1 cellular context compared by ENCODE assay signal in genomic region chr22:26590525-26590858, GRCh38.
TF ChIP-seq lines count a peak whose summit lies in the region.

No MANE protein-coding gene starts in this region.

TF ChIP-seq in HCT116, 20 proteins besides CTCF, POLR2A, EP300 and RAD21 (continued from another document):
- no peak for TF ChIP-seq EGR1 (IDR thresholded peaks at IDR 0.05; ENCODE audit: low read depth)
- no peak for TF ChIP-seq ZFX (IDR thresholded peaks at IDR 0.05)
- TF ChIP-seq EZH2 (IDR thresholded peaks at IDR 0.05): no peak
- no peak for TF ChIP-seq ELF1 (IDR thresholded peaks at IDR 0.05; ENCODE audit: borderline replicate concordance, low read depth)
